In the genomic region with DNA sequence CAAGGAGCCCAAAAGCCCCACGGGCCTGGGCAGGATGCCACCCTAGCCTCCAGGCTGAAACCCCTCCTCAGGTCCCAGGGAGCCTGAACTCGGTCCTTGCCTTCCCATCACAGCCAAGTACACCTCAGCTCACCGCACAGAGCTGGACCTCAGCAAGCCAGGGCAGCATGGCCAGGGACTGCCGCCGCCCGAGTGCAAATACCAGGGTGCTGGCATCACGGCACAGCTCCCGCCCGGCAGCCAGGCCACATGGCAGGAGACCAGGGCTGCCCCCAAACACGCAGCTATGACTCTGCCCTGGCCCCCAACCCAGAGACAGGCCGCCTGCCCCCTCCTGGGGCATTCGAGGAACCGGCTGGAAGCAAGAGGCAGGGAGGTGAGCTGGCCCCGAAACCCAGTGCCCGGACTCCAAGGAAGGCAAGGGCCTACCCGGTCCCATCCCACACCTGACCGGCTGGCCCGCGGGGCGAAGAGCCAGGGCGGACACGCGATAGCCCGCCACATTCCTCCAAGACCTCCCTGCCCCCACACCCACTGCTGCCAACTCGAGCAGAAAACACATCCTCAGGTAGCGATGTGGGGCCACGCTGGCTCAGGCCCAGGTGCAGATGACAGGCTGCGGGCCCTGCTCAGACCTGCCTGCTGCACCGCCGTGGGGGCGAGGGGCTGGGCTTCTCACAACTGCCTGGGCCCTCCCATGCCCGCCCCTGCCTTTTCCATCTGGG, we compare ENCODE assay signal across 1 cellular context.
TF ChIP-seq lines count a peak whose summit lies in the region.

No MANE protein-coding gene starts in this region.

TF ChIP-seq in Ishikawa, 13 proteins besides CTCF, POLR2A, EP300 and RAD21 (continued from another document):
- TF ChIP-seq, protein P1, sequence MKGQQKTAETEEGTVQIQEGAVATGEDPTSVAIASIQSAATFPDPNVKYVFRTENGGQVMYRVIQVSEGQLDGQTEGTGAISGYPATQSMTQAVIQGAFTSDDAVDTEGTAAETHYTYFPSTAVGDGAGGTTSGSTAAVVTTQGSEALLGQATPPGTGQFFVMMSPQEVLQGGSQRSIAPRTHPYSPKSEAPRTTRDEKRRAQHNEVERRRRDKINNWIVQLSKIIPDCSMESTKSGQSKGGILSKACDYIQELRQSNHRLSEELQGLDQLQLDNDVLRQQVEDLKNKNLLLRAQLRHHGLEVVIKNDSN (IDR thresholded peaks at IDR 0.05), result no peak
- TF ChIP-seq FOXM1 (IDR thresholded peaks at IDR 0.05; ENCODE audit: borderline replicate concordance, low read depth), result no peak
- TF ChIP-seq, protein P2, sequence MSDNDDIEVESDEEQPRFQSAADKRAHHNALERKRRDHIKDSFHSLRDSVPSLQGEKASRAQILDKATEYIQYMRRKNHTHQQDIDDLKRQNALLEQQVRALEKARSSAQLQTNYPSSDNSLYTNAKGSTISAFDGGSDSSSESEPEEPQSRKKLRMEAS (IDR thresholded peaks at IDR 0.05), result peak; percentile 49
- TF ChIP-seq ZBTB7A (IDR thresholded peaks at IDR 0.05; ENCODE audit: low read depth), result no peak; the same call in 1 of the 2 replicates
- TF ChIP-seq TEAD4 (IDR thresholded peaks at IDR 0.05), result peak; percentile 37; the same call in 1 of the 2 replicates
- TF ChIP-seq TCF12 (IDR thresholded peaks at IDR 0.05; ENCODE audit: low read depth), result peak; percentile 72
TF ChIP-seq in Ishikawa: peak in this region for 5.
